Comparison of ENCODE assay signal across 1 cellular context in genomic region chr1:151579436-151580225, GRCh38.
TF ChIP-seq lines count a peak whose summit lies in the region.

No MANE protein-coding gene starts in this region.

TF ChIP-seq in IMR-90, 13 proteins besides CTCF, POLR2A, EP300 and RAD21:
- no peak for TF ChIP-seq RFX5 (IDR thresholded peaks at IDR 0.05; ENCODE audit: low read depth, low read length)
- TF ChIP-seq USF2 (IDR thresholded peaks at IDR 0.05; ENCODE audit: low read depth, low read length), result no peak
- no peak for TF ChIP-seq NFE2L2 (IDR thresholded peaks at IDR 0.05; ENCODE audit: low read depth, low read length)
- 0 out of 2 replicates have a peak, but pooled peaks have one; percentile 17 for TF ChIP-seq BHLHE40 (IDR thresholded peaks at IDR 0.05; ENCODE audit: low read depth, low read length)
- no peak for TF ChIP-seq RCOR1 (IDR thresholded peaks at IDR 0.05; ENCODE audit: insufficient replicate concordance, low read length)
- TF ChIP-seq CEBPB (IDR thresholded peaks at IDR 0.05; ENCODE audit: low read depth, low read length), result peak; percentile 14; the same call in 1 of the 2 replicates
- TF ChIP-seq MAZ (IDR thresholded peaks at IDR 0.05; ENCODE audit: borderline replicate concordance, low read depth, low read length), result no peak
- TF ChIP-seq MAFK (IDR thresholded peaks at IDR 0.05; ENCODE audit: low read depth, low read length), result no peak
- no peak for TF ChIP-seq CHD1 (IDR thresholded peaks at IDR 0.05; ENCODE audit: low read depth, low read length)
- no peak for TF ChIP-seq MXI1 (IDR thresholded peaks at IDR 0.05; ENCODE audit: borderline replicate concordance, low read depth, low read length)
- TF ChIP-seq ELK1 (IDR thresholded peaks at IDR 0.05; ENCODE audit: borderline replicate concordance, low read depth, low read length), result no peak
- no peak for TF ChIP-seq SMC3 (IDR thresholded peaks at IDR 0.05; ENCODE audit: low read depth, low read length)
- no peak for TF ChIP-seq FOS (IDR thresholded peaks at IDR 0.05; ENCODE audit: low read depth, low read length)
